Comparison of ENCODE assay signal across 23 cellular contexts in genomic region chr3:10483686-10484345, GRCh38. TPM values are rescaled to one million over a fixed set of nuclear protein-coding genes. Genes with fewer than 3 reads are reported as not detected.
"Had no signal": no experiment of that assay in that cellular context is flagged by ENCODE, and none has a peak within 500 bp of the region (broad histone marks: within the 10 kb centered on the region; RNA-seq: fewer than 3 reads in every experiment).

No MANE protein-coding gene starts in this region.

- DNase-seq: colonic mucosa; effector memory CD4-positive, alpha-beta T cell; esophagus squamous epithelium; foreskin melanocyte; glutamatergic neuron; heart right ventricle; hippocampal formation; kidney glomerular epithelial cell; left ventricle myocardium superior; lower lobe of right lung; naive thymus-derived CD8-positive, alpha-beta T cell; nephron progenitor cell; sigmoid colon; stimulated activated CD4-positive, alpha-beta T cell treated with anti-CD3 and anti-CD28 coated beads, Interleukin-2, amount 100 ng/mL, for 24 hours; stimulated activated CD4-positive, alpha-beta T cell treated with anti-CD3 and anti-CD28 coated beads, Interleukin-4, amount 100 ng/mL, for 4 hours; transverse colon; upper lobe of right lung; uterus had no signal

- H3K36me3 ChIP-seq: colonic mucosa, esophagus squamous epithelium, heart right ventricle, lower lobe of right lung, neutrophil, sigmoid colon, transverse colon, upper lobe of right lung, uterus had no signal

- ATAC-seq: heart right ventricle; left ventricle myocardium superior; lower lobe of right lung; naive thymus-derived CD8-positive, alpha-beta T cell; stimulated activated memory B cell treated with anti-CD40 and anti-IgM and Interleukin-4, amounts not matched to agents 10 μg/mL and 1 μg/mL and 100 μg/mL, for 72 hours; upper lobe of right lung had no signal

- H3K27me3 ChIP-seq: colonic mucosa, esophagus squamous epithelium, neutrophil, transverse colon, upper lobe of right lung, uterus had no signal

- H3K4me1 ChIP-seq: colonic mucosa, heart right ventricle, lower lobe of right lung, parathyroid adenoma, sigmoid colon, transverse colon, upper lobe of right lung, uterus had no signal

- H3K4me3 ChIP-seq: colonic mucosa, esophagus squamous epithelium, heart right ventricle, lower lobe of right lung, sigmoid colon, transverse colon, upper lobe of right lung, uterus had no signal

- H3K9ac ChIP-seq: parathyroid adenoma had no signal

- H3K27ac ChIP-seq: colonic mucosa, esophagus squamous epithelium, heart right ventricle, lower lobe of right lung, neutrophil, parathyroid adenoma, sigmoid colon, transverse colon, upper lobe of right lung, uterus had no signal

- H2AFZ ChIP-seq: parathyroid adenoma had no signal

- H3K9me3 ChIP-seq: colonic mucosa, esophagus squamous epithelium, heart right ventricle, lower lobe of right lung, neutrophil, sigmoid colon, transverse colon, upper lobe of right lung, uterus had no signal

RNA-seq across cellular contexts. Expression of gene ATP2B2, which starts 21.6 kb away (rescaled TPM):
- total RNA-seq: endothelial cell of umbilical vein; epithelial cell of proximal tubule; left ventricle myocardium superior; naive thymus-derived CD8-positive, alpha-beta T cell; transverse colon had no signal
- polyA plus RNA-seq: endothelial cell of umbilical vein; naive thymus-derived CD8-positive, alpha-beta T cell had no signal
